ENCODE assay signal across 1 cellular context in the genomic region with DNA sequence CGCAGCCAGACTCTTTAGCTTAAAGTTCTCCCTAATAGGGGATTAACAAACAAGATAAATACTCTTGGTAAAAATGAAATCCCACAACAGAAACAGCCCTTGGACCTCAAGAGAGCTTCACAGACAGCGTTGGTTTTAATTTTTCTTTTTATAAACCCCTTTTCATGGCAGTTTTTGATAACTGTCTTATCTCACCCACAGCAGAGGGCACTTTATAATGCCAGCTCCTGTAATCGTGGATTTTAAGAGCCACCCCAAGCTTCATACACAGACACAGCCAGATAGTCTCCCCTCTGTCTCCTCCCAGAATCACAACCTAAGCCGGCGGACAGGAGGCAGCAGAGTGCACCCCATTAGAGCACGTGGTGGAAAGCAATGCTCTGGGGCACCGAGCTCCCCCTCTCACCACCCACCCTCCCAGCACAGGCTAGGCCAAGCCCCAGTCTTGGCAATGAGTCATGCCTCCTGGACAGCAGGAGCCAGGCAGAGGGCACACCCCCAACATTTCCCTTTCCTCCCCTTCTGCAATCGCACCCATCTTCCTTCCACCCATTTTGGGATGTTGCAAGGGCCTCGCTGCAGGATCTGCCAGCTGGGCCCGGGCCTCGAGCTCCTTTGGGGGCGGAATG.
TF ChIP-seq lines count a peak whose summit lies in the region.

No MANE protein-coding gene starts in this region.

TF ChIP-seq in HepG2, 621 proteins besides CTCF, POLR2A, EP300 and RAD21 (continued from another document):
- TF ChIP-seq, protein P1, sequence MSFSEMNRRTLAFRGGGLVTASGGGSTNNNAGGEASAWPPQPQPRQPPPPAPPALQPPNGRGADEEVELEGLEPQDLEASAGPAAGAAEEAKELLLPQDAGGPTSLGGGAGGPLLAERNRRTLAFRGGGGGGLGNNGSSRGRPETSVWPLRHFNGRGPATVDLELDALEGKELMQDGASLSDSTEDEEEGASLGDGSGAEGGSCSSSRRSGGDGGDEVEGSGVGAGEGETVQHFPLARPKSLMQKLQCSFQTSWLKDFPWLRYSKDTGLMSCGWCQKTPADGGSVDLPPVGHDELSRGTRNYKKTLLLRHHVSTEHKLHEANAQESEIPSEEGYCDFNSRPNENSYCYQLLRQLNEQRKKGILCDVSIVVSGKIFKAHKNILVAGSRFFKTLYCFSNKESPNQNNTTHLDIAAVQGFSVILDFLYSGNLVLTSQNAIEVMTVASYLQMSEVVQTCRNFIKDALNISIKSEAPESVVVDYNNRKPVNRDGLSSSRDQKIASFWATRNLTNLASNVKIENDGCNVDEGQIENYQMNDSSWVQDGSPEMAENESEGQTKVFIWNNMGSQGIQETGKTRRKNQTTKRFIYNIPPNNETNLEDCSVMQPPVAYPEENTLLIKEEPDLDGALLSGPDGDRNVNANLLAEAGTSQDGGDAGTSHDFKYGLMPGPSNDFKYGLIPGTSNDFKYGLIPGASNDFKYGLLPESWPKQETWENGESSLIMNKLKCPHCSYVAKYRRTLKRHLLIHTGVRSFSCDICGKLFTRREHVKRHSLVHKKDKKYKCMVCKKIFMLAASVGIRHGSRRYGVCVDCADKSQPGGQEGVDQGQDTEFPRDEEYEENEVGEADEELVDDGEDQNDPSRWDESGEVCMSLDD (CRISPR knock-in tag; IDR thresholded peaks at IDR 0.05; ENCODE audit: borderline replicate concordance), result peak; percentile 98; the same call in 1 of the 2 replicates
- TF ChIP-seq ZSCAN25 (CRISPR knock-in tag; IDR thresholded peaks at IDR 0.05), result peak; percentile 45; the same call in 1 of the 2 replicates
- TF ChIP-seq ZFX (CRISPR knock-in tag; IDR thresholded peaks at IDR 0.05; ENCODE audit: low read depth), result peak; percentile 88
- no peak for TF ChIP-seq NPAS2 (CRISPR knock-in tag; IDR thresholded peaks at IDR 0.05; ENCODE audit: borderline replicate concordance)
- TF ChIP-seq ZNF703 (CRISPR knock-in tag; IDR thresholded peaks at IDR 0.05; ENCODE audit: borderline replicate concordance), result 0 out of 2 replicates have a peak, but pooled peaks have one; percentile 41
- TF ChIP-seq PHF5A (CRISPR knock-in tag; IDR thresholded peaks at IDR 0.05; ENCODE audit: low read depth, unreplicated experiment), result peak; percentile 80
- peak; percentile 16; the same call in 1 of the 2 replicates for TF ChIP-seq ZBED4 (CRISPR knock-in tag; IDR thresholded peaks at IDR 0.05; ENCODE audit: borderline replicate concordance)
- no peak; the same call in 1 of the 2 replicates for TF ChIP-seq YEATS4 (CRISPR knock-in tag; IDR thresholded peaks at IDR 0.05; ENCODE audit: borderline replicate concordance)
- TF ChIP-seq BCLAF1 (IDR thresholded peaks at IDR 0.05), result no peak
- peak; percentile 8; the same call in 1 of the 2 replicates for TF ChIP-seq HNF4A (CRISPR knock-in tag; IDR thresholded peaks at IDR 0.05)
- TF ChIP-seq SP1 (IDR thresholded peaks at IDR 0.05), result no peak
- TF ChIP-seq SP1 (CRISPR knock-in tag; IDR thresholded peaks at IDR 0.05), result peak; percentile 16; the same call in 1 of the 2 replicates
- peak; percentile 56; the same call in 1 of the 2 replicates for TF ChIP-seq SKIL (CRISPR knock-in tag; IDR thresholded peaks at IDR 0.05; ENCODE audit: borderline replicate concordance)
- no peak for TF ChIP-seq KLF12 (CRISPR knock-in tag; IDR thresholded peaks at IDR 0.05; ENCODE audit: borderline replicate concordance)
- peak; percentile 97 for TF ChIP-seq ZNF687 (CRISPR knock-in tag; IDR thresholded peaks at IDR 0.05)
- TF ChIP-seq, protein P2, sequence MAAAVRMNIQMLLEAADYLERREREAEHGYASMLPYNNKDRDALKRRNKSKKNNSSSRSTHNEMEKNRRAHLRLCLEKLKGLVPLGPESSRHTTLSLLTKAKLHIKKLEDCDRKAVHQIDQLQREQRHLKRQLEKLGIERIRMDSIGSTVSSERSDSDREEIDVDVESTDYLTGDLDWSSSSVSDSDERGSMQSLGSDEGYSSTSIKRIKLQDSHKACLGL (CRISPR knock-in tag; IDR thresholded peaks at IDR 0.05), result peak; percentile 85
- no peak for TF ChIP-seq HNRNPLL (IDR thresholded peaks at IDR 0.05; ENCODE audit: low read depth, low read length, poor library complexity, severe bottlenecking)
